8 cellular contexts compared by ENCODE assay signal in the genomic region with DNA sequence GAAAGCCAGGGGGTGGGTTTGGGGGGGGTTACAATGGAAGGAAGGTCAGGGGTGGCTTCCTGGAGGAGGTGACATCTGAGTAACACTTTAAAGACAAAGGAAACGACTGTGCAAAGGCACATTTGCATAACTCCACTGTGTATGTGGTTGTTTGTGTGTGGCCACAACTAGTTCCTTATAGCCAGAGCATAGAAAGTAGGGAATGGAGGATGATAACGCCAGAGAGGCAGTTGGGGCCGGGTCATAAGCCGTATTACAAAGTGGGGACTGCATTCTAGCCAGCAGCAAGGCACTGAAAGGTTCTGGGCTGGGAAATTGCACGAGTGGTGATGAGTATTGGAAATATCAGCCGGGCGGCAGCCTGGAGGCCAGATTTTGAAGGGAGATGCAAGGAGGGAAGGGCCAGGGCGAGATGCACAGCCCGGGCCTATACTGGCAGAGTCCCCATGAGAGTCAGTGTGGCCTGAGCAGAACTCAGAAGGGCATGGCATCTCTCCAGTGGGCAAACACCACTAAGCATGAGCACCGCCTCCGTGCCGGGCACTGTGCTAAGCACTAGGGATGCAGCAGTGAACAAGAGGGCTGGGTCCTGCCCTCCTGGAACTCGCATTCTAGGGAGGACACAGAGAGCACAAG. TPM values are rescaled to one million over a fixed set of nuclear protein-coding genes. Genes with fewer than 3 reads are reported as not detected.
DNase-seq lines count a peak whose midpoint lies in the region; ATAC-seq, FAIRE-seq and TF ChIP-seq lines count a peak whose summit lies in the region.

No MANE protein-coding gene starts in this region.

- H3K36me3 ChIP-seq in esophagus (ENCODE audit: control insufficient read depth in 2 of 2, insufficient read depth in 2 of 2, low read length in 1 of 2) (no peaks in the 10 kb centered on the region), stomach (peaks cover 0 to 36% (median 22%) of the 10 kb centered on the region in 4 donors)

- H3K4me3 Mint-ChIP-seq in activated T-cell treated with anti-CD3 and anti-CD28 coated beads, Interleukin-2, amount 50 U/mL, for 24 hours: peak overlapping the region; percentile 42

- peak overlapping the region; percentile 95 for H3K27ac Mint-ChIP-seq in activated T-cell treated with anti-CD3 and anti-CD28 coated beads, Interleukin-2, amount 50 U/mL, for 24 hours

- ATAC-seq in HG03159 (IDR thresholded peaks at IDR 0.05; ENCODE audit: unreplicated experiment) (no peak), GM21825 (IDR thresholded peaks at IDR 0.05; ENCODE audit: unreplicated experiment) (no peak)

- intact Hi-C loops in stomach (cut with DNase I; ENCODE audit: low total_unique reads): no loop called here

- no peak for FAIRE-seq in H54 (lab: Jason Lieb, UNC)

- WGBS in esophagus, 2 donors: 29 to 31% methylated on average over 13 of the region's 13 CpGs
- WGBS in stomach, 5 donors: 13 to 23% (median 17%) methylated on average over 13 of the region's 13 CpGs

- H3K27me3 ChIP-seq in esophagus (ENCODE audit: control insufficient read depth in 1 of 2, insufficient read depth in 2 of 2, low read length in 2 of 2): no peaks in the 10 kb centered on the region
- H3K27me3 ChIP-seq in stomach: no peaks in the 10 kb centered on the region

- no peaks in the 10 kb centered on the region for H3K36me3 Mint-ChIP-seq in activated T-cell treated with anti-CD3 and anti-CD28 coated beads, Interleukin-2, amount 50 U/mL, for 24 hours (ENCODE audit: low read depth)

- TF ChIP-seq EP300 in stomach (IDR thresholded peaks at IDR 0.05): no peak

- no peak for TF ChIP-seq POLR2A in stomach (IDR thresholded peaks at IDR 0.05)
- TF ChIP-seq POLR2A in H54 (IDR thresholded peaks at IDR 0.05; ENCODE audit: low read depth, low read length): no peak

- H3K4me3 ChIP-seq in esophagus (ENCODE audit: low read depth in 1 of 2, low read length in 2 of 2) (no peak overlapping the region), stomach (peak overlapping the region in 1 of 4 donors; percentile 11)

- H3K9me3 ChIP-seq in esophagus (ENCODE audit: control insufficient read depth in 2 of 2, insufficient read depth in 1 of 2, low read depth in 1 of 2, low read length in 1 of 2) (no peaks in the 10 kb centered on the region), stomach (no peaks in the 10 kb centered on the region)

- H3K4me1 ChIP-seq in esophagus (ENCODE audit: control insufficient read depth in 2 of 2, insufficient read depth in 2 of 2, low read length in 1 of 2) (peaks cover 8 to 42% of the 10 kb centered on the region in 2 donors), stomach (peaks cover 57 to 82% (median 63%) of the 10 kb centered on the region in 4 donors)

- H3K27ac ChIP-seq in esophagus (ENCODE audit: low read depth in 2 of 2, low read length in 1 of 2): peak overlapping the region; percentile 97 to 99
- peak overlapping the region; percentile 77 to 99 (median 97) for H3K27ac ChIP-seq in stomach

- no peaks in the 10 kb centered on the region for H3K27me3 Mint-ChIP-seq in activated T-cell treated with anti-CD3 and anti-CD28 coated beads, Interleukin-2, amount 50 U/mL, for 24 hours

- H3K4me1 Mint-ChIP-seq in activated T-cell treated with anti-CD3 and anti-CD28 coated beads, Interleukin-2, amount 50 U/mL, for 24 hours (ENCODE audit: low read depth): peaks cover 69% of the 10 kb centered on the region

- TF ChIP-seq CTCF in stomach (IDR thresholded peaks at IDR 0.05): no peak

- no peak for DNase-seq in activated T-cell treated with anti-CD3 and anti-CD28 coated beads, Interleukin-2, amount 50 U/mL, for 24 hours
- DNase-seq in activated T-cell treated with anti-CD3 and anti-CD28 coated beads for 4 hours: no peak
- DNase-seq in NOMO-1 treated with dmso at 0.1 percent for 144 hours (lab: John Stamatoyannopoulos, UW; ENCODE audit: unreplicated experiment): peak; percentile 8
- no peak for DNase-seq in stomach
- DNase-seq in H54 (ENCODE audit: insufficient read length, low spot score): no peak

- H3K9me3 Mint-ChIP-seq in activated T-cell treated with anti-CD3 and anti-CD28 coated beads, Interleukin-2, amount 50 U/mL, for 24 hours: no peaks in the 10 kb centered on the region

RNA-seq across cellular contexts. Expression of a gene that starts 33.6 kb away (rescaled TPM):
- polyA plus RNA-seq in esophagus (1 to 10 TPM; 5.9 to 8.3 TPM), stomach (10 to 100 TPM in 2 of 3 donors, 1 to 10 TPM in 1; 9.8 to 15.4 (median 14.4) TPM)
- 10 to 100 TPM; 10.7 to 25.0 (median 22.0) TPM for total RNA-seq in stomach

RNA-seq across cellular contexts. Expression of a gene that starts 36.1 kb away (rescaled TPM):
- polyA plus RNA-seq in esophagus (10 to 100 TPM; 14.9 to 29.7 TPM), stomach (10 to 100 TPM; 21.8 to 35.1 (median 30.5) TPM)
- 10 to 100 TPM in 3 of 5 donors, 1 to 10 TPM in 1, not detected in 1; 4.1 to 35.7 (median 18.4) TPM for total RNA-seq in stomach

RNA-seq across cellular contexts. Expression of a gene that starts 49.9 kb away (rescaled TPM):
- under 1 TPM; 0.14 to 0.22 TPM for polyA plus RNA-seq in esophagus
- not detected for total RNA-seq in stomach
- under 1 TPM in 1 of 3 donors, not detected in 2; 0.28 TPM for polyA plus RNA-seq in stomach
